ENCODE assay signal across 8 cellular contexts in the genomic region with DNA sequence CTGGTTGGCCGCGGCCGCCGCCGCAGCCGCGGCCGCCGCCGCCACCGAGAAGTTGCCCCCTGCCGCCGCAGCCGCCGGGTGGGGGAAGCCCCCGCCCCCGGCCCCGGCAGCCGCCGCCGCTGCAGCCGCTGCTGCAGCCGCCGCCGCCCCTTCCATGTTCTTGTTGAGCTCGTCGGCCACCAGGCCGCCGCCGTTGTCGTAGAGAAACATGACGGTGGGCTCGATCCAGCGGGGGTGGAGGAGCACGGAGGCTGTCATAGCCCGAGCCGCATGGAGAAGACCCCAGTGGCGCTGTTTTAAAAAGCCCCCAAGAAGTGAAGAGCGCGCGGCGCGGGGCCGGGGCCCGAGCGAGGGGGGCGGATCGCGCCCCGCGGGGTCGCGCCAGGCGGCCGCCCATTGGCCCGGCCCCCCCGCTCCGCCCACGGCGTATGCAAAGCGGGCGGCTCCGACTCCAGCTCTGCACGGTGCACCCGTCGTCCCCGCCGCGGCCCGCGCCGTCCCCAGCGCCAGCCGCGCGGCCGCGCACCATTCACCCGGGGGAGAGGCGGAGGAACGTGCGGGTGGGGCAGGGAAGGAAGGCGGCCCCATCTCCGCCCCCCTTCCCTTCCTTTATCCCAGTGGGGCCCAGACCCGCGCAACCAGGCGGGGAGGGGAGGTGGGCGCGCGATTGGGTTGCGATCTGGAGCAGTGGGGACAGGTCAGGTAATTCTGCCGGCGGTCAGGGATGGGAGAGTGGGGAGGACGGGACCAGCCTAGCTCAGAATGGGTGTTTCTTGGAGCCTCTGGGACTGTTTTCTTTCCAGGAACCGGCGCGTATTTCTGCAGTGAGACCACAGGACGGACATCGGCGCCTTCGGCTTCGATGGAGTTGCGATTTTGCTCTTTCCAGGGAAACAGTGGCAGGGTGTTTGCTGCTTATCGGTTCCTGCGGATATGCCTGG. TPM values are rescaled to one million over a fixed set of nuclear protein-coding genes. Genes with fewer than 3 reads are reported as not detected.
DNase-seq lines count a peak whose midpoint lies in the region; ATAC-seq and TF ChIP-seq lines count a peak whose summit lies in the region.

A gene (minus strand): TSS at position 272 of the 941 bp plus-strand sequence. CDS start 14 bp downstream, at position 258.

- intact Hi-C loops in body of pancreas (cut with DNase I) (loop anchor here (5.0 to 10.0 kb wide), 5 partner anchors 375 to 895 kb away; no protein-coding TSS in a partner anchor), mucosa of descending colon (cut with DNase I, micrococcal nuclease) (loop anchor here in 1 of 2 donors (10.0 kb wide), 2 partner anchors 725 to 825 kb away; no protein-coding TSS in a partner anchor)

- no peaks in the 10 kb centered on the region for H3K36me3 ChIP-seq in CD8-positive, alpha-beta memory T cell (ENCODE audit: insufficient read depth, low read length)
- H3K36me3 ChIP-seq in body of pancreas (replicated peaks in 1 of 2; ENCODE audit: insufficient read depth in 1 of 2, low read depth in 2 of 2) (no peaks in the 10 kb centered on the region), mucosa of descending colon (ENCODE audit: low read depth) (no peaks in the 10 kb centered on the region)

- POLR2A ChIA-PET in CD8-positive, alpha-beta memory T cell (lab: Charles Lee), result interaction anchor here (0.6 kb wide), 1 partner anchor 46 kb away, joined by 3 read pairs; no protein-coding TSS in a partner anchor

- H3K9me3 Mint-ChIP-seq in CD8-positive, alpha-beta memory T cell, result peaks cover 0 to 10% (median 0%) of the 10 kb centered on the region in 5 donors

- TF ChIP-seq CTCF in body of pancreas (IDR thresholded peaks at IDR 0.05) (no peak), mucosa of descending colon (IDR thresholded peaks at IDR 0.05) (no peak)

- 2 to 3% methylated on average over 13 to 77 of the region's 105 CpGs for WGBS in body of pancreas, 2 donors

- peak within 1 kb of the TSS; percentile 63 to 91 (median 81) for H3K4me3 Mint-ChIP-seq in CD8-positive, alpha-beta memory T cell

- peaks cover 25% of the 10 kb centered on the region for H3K4me1 ChIP-seq in CD8-positive, alpha-beta memory T cell (ENCODE audit: insufficient read depth, low read length)
- H3K4me1 ChIP-seq in body of pancreas (peaks cover 40% of the 10 kb centered on the region), mucosa of descending colon (ENCODE audit: low read depth) (peaks cover 5% of the 10 kb centered on the region)

- ATAC-seq in GM21381 (IDR thresholded peaks at IDR 0.05; ENCODE audit: unreplicated experiment), result peak; percentile 82
- peak; percentile 40 for ATAC-seq in body of pancreas
- peak; percentile 75 for ATAC-seq in mucosa of descending colon
- no peak for ATAC-seq in HG02623 (IDR thresholded peaks at IDR 0.05; ENCODE audit: unreplicated experiment)
- no peak for ATAC-seq in HG02642 (IDR thresholded peaks at IDR 0.05; ENCODE audit: poor library complexity, unreplicated experiment)

- CTCF ChIA-PET in CD8-positive, alpha-beta memory T cell (lab: Charles Lee), result interaction anchor here (0.9 to 1.7 kb wide), 3 partner anchors 9 to 13 kb away, joined by 3 to 4 read pairs (median 3); no protein-coding TSS in a partner anchor

- no peaks in the 10 kb centered on the region for H3K9me3 ChIP-seq in CD8-positive, alpha-beta memory T cell (ENCODE audit: low read length)
- no peaks in the 10 kb centered on the region for H3K9me3 ChIP-seq in body of pancreas
- H3K9me3 ChIP-seq in mucosa of descending colon, result no peaks in the 10 kb centered on the region

- peak within 1 kb of the TSS in 3 of 8 donors; percentile 46 to 71 (median 67) for H3K27ac Mint-ChIP-seq in CD8-positive, alpha-beta memory T cell

- peaks cover 83 to 91% of the 10 kb centered on the region in 2 donors for H3K27me3 Mint-ChIP-seq in CD8-positive, alpha-beta memory T cell

- no peak within 1 kb of the TSS for H3K4me3 ChIP-seq in CD8-positive, alpha-beta memory T cell (ENCODE audit: low read length)
- H3K4me3 ChIP-seq in body of pancreas, result no peak within 1 kb of the TSS
- peak within 1 kb of the TSS; percentile 68 for H3K4me3 ChIP-seq in mucosa of descending colon

- TF ChIP-seq POLR2A in body of pancreas (IDR thresholded peaks at IDR 0.05), result no peak

- peaks cover 37 to 49% (median 42%) of the 10 kb centered on the region in 3 donors for H3K4me1 Mint-ChIP-seq in CD8-positive, alpha-beta memory T cell

- H3K27ac ChIP-seq in CD8-positive, alpha-beta memory T cell (ENCODE audit: low read depth, low read length), result no peak within 1 kb of the TSS
- H3K27ac ChIP-seq in body of pancreas, result no peak within 1 kb of the TSS

- peak in 1 of 5 donors; percentile 28 for DNase-seq in CD8-positive, alpha-beta memory T cell
- DNase-seq in NCI-H510A treated with DMSO at 0.1 percent for 48 hours (lab: John Stamatoyannopoulos, UW), result peak; percentile 47
- DNase-seq in body of pancreas, result peak in 1 of 4 donors; percentile 11
- peak; percentile 86 to 93 (median 89) for DNase-seq in mucosa of descending colon
- DNase-seq in HK-2 (ENCODE audit: unreplicated experiment), result no peak

- H3K36me3 Mint-ChIP-seq in CD8-positive, alpha-beta memory T cell, result no peaks in the 10 kb centered on the region

- H3K27me3 ChIP-seq in CD8-positive, alpha-beta memory T cell (ENCODE audit: insufficient read depth, low read length, poor library complexity, severe bottlenecking), result peaks cover 83% of the 10 kb centered on the region
- peaks cover 0 to 90% of the 10 kb centered on the region in 2 donors for H3K27me3 ChIP-seq in body of pancreas

RNA-seq across cellular contexts. Expression of the gene that starts here (rescaled TPM):
- total RNA-seq in CD8-positive, alpha-beta memory T cell, result not detected
- not detected for polyA plus RNA-seq in CD8-positive, alpha-beta memory T cell
- total RNA-seq in body of pancreas (not detected), mucosa of descending colon (10 to 100 TPM; 28.0 to 54.3 (median 42.2) TPM)

Comparison
In these comparisons a context has a peak if more than half of its experiments do, and no peak if none do; other contexts are left out.
1. RNA of the gene that starts here (total RNA-seq): 28.0 to 54.3 TPM in mucosa of descending colon; not detected in CD8-positive, alpha-beta memory T cell and not detected in body of pancreas; every median in the first group is over 10 times any median in the second.
2. Peak in ATAC-seq in body of pancreas; RNA of the gene not detected or under 1 TPM.
3. ATAC-seq: peak in GM21381 (single experiment) and mucosa of descending colon (single experiment); none in HG02623 (single experiment) and HG02642 (single experiment).